Comparison of ENCODE assay signal across 4 cellular contexts in genomic region chr1:6436277-6436676, GRCh38. TPM values are rescaled to one million over a fixed set of nuclear protein-coding genes. Genes with fewer than 3 reads are reported as not detected.
"Had no signal": no experiment of that assay in that cellular context is flagged by ENCODE, and none has a peak within 500 bp of the region (broad histone marks: within the 10 kb centered on the region; RNA-seq: fewer than 3 reads in every experiment).

No MANE protein-coding gene starts in this region.

RNA-seq across cellular contexts. Expression of gene ESPN, which starts 11.7 kb away (rescaled TPM):
- total RNA-seq: thoracic aorta had no signal

RNA-seq across cellular contexts. Expression of gene HES2, which starts 16.6 kb away (rescaled TPM):
- total RNA-seq: temporal lobe, thoracic aorta, thyroid gland, tibial nerve had no signal
